Comparison of ENCODE assay signal across 1 cellular context in the genomic region with DNA sequence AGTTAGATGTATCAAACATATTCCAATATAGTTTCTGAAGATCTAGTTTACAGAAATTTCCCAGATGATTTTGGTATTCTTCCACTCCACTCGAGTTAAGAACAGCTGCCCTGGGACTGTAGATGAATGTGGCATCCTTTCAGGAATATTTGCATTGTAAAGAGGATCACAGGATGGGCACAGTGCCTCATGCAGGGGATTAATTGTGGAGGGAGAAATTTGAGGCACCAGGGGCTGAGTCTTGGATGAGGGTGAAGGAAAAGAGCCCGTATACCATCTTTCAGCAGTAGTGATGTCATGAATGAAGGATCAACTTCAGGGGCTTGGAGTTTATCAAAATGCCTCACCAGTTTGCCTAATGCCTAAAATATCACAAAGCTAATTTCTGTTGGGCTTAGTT.
TF ChIP-seq lines count a peak whose summit lies in the region.

No MANE protein-coding gene starts in this region.

TF ChIP-seq in H1, 55 proteins besides CTCF, POLR2A, EP300 and RAD21:
- peak; percentile 55; the same call in 1 of the 2 replicates for TF ChIP-seq MAX (IDR thresholded peaks at IDR 0.05)
- TF ChIP-seq SIRT6 (IDR thresholded peaks at IDR 0.05; ENCODE audit: low read length) = no peak
- TF ChIP-seq TAF7 (optimal IDR thresholded peaks at IDR 0.05; ENCODE audit: borderline replicate concordance, low read depth, low read length) = no peak
- TF ChIP-seq, protein P1, sequence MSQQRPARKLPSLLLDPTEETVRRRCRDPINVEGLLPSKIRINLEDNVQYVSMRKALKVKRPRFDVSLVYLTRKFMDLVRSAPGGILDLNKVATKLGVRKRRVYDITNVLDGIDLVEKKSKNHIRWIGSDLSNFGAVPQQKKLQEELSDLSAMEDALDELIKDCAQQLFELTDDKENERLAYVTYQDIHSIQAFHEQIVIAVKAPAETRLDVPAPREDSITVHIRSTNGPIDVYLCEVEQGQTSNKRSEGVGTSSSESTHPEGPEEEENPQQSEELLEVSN (IDR thresholded peaks at IDR 0.05) = peak; percentile 92
